8 cellular contexts compared by ENCODE assay signal in genomic region chr1:165143437-165144065, GRCh38.
DNase-seq lines count a peak whose midpoint lies in the region; ATAC-seq and TF ChIP-seq lines count a peak whose summit lies in the region.

No MANE protein-coding gene starts in this region.

- H3K9me3 ChIP-seq in DOHH2 (ENCODE audit: control insufficient read depth, insufficient read depth, low read length) (no peaks in the 10 kb centered on the region), right lobe of liver (no peaks in the 10 kb centered on the region)

- peak; percentile 90 for TF ChIP-seq CTCF in DOHH2 (IDR thresholded peaks at IDR 0.05; ENCODE audit: low read depth, low read length, poor library complexity, severe bottlenecking)
- TF ChIP-seq CTCF in right lobe of liver (IDR thresholded peaks at IDR 0.05): peak; percentile 55 to 84 (median 78)

- H3K4me1 Mint-ChIP-seq in activated T-helper 17 cell treated with anti-CD3 and anti-CD28 coated beads, Interleukin-2, amount 50 U/mL, for 72 hours: no peaks in the 10 kb centered on the region

- no peak for TF ChIP-seq POLR2A in right lobe of liver (IDR thresholded peaks at IDR 0.05)

- no peaks in the 10 kb centered on the region for H3K9me3 Mint-ChIP-seq in activated T-helper 17 cell treated with anti-CD3 and anti-CD28 coated beads, Interleukin-2, amount 50 U/mL, for 72 hours

- no peaks in the 10 kb centered on the region for H3K27me3 ChIP-seq in DOHH2 (ENCODE audit: control insufficient read depth, low read length)
- H3K27me3 ChIP-seq in right lobe of liver: no peaks in the 10 kb centered on the region

- ATAC-seq in right lobe of liver: peak; percentile 75 to 83 (median 80)
- ATAC-seq in activated T-helper 17 cell treated with anti-CD3 and anti-CD28 coated beads, Interleukin-2, amount 50 U/mL, for 72 hours (replicated peaks): no peak
- ATAC-seq in HG02588 (IDR thresholded peaks at IDR 0.05; ENCODE audit: unreplicated experiment): no peak
- no peak for ATAC-seq in left ventricle myocardium superior

- H3K9me2 ChIP-seq in DOHH2 (replicated peaks; ENCODE audit: control insufficient read depth, low read length): no peaks in the 10 kb centered on the region

- no peak overlapping the region for H3K4me3 Mint-ChIP-seq in activated T-helper 17 cell treated with anti-CD3 and anti-CD28 coated beads, Interleukin-2, amount 50 U/mL, for 72 hours

- no peaks in the 10 kb centered on the region for H3K79me2 ChIP-seq in DOHH2 (ENCODE audit: control insufficient read depth, low read length)

- peak; percentile 30 for DNase-seq in KBM-7
- DNase-seq in activated T-cell treated with anti-CD3 and anti-CD28 coated beads for 48 hours (ENCODE audit: low read depth): peak; percentile 2
- peak in 2 of 3 donors; percentile 49 to 57 for DNase-seq in right lobe of liver
- no peak for DNase-seq in epidermal melanocyte (ENCODE audit: insufficient read length, low spot score)
- no peak for DNase-seq in left ventricle myocardium superior

- H3F3A ChIP-seq in DOHH2 (ENCODE audit: control insufficient read depth, insufficient read depth): no peaks in the 10 kb centered on the region

- no peak overlapping the region for H3K27ac Mint-ChIP-seq in activated T-helper 17 cell treated with anti-CD3 and anti-CD28 coated beads, Interleukin-2, amount 50 U/mL, for 72 hours

- H3K27ac ChIP-seq in DOHH2 (ENCODE audit: low read depth, low read length): no peak overlapping the region
- H3K27ac ChIP-seq in right lobe of liver: no peak overlapping the region

- H3K36me3 ChIP-seq in DOHH2 (ENCODE audit: control insufficient read depth, low read length) (no peaks in the 10 kb centered on the region), right lobe of liver (no peaks in the 10 kb centered on the region)

- no peaks in the 10 kb centered on the region for H3K36me3 Mint-ChIP-seq in activated T-helper 17 cell treated with anti-CD3 and anti-CD28 coated beads, Interleukin-2, amount 50 U/mL, for 72 hours (ENCODE audit: low read depth)

- WGBS in right lobe of liver (ENCODE audit: insufficient coverage, low coverage, low lambda C conversion rate, missing lambda C conversion rate): 22% methylated on average over 3 of the region's 4 CpGs

- intact Hi-C loops in right lobe of liver (cut with DNase I): loop anchor here in 1 of 2 donors (10.0 kb wide), 1 partner anchor 131 kb away; no protein-coding TSS in a partner anchor
- intact Hi-C loops in left ventricle myocardium superior (cut with micrococcal nuclease): loop anchor here (10.0 kb wide), 1 partner anchor 221 kb away; no protein-coding TSS in a partner anchor

- in situ Hi-C loops in KBM-7 (cut with MboI; ENCODE audit: low pct_unique_long_range_greater_than_20kb, low sequenced_read_pairs): no loop called here

- H3K4me3 ChIP-seq in DOHH2 (ENCODE audit: low read length) (no peak overlapping the region), right lobe of liver (no peak overlapping the region)

- no peaks in the 10 kb centered on the region for H4K20me1 ChIP-seq in DOHH2 (ENCODE audit: control insufficient read depth, insufficient read depth, low read depth, low read length)

- H3K27me3 Mint-ChIP-seq in activated T-helper 17 cell treated with anti-CD3 and anti-CD28 coated beads, Interleukin-2, amount 50 U/mL, for 72 hours: peaks cover 24% of the 10 kb centered on the region

- H3K4me2 ChIP-seq in DOHH2 (ENCODE audit: low read length): no peak overlapping the region

- H3K4me1 ChIP-seq in DOHH2 (ENCODE audit: control insufficient read depth, low read length) (no peaks in the 10 kb centered on the region), right lobe of liver (no peaks in the 10 kb centered on the region)

Comparison
In these comparisons a context has a peak if more than half of its experiments do, and no peak if none do; other contexts are left out.
1. DNase-seq: peak in KBM-7 (single experiment), activated T-cell treated with anti-CD3 and anti-CD28 coated beads for 48 hours (single experiment) and right lobe of liver (2 of 3); none in epidermal melanocyte (single experiment) and left ventricle myocardium superior (single experiment).
2. ATAC-seq: peak in right lobe of liver (4 of 4); none in activated T-helper 17 cell treated with anti-CD3 and anti-CD28 coated beads, Interleukin-2, amount 50 U/mL, for 72 hours (single experiment), HG02588 (single experiment) and left ventricle myocardium superior (single experiment).